8 cellular contexts compared by ENCODE assay signal in the genomic region with DNA sequence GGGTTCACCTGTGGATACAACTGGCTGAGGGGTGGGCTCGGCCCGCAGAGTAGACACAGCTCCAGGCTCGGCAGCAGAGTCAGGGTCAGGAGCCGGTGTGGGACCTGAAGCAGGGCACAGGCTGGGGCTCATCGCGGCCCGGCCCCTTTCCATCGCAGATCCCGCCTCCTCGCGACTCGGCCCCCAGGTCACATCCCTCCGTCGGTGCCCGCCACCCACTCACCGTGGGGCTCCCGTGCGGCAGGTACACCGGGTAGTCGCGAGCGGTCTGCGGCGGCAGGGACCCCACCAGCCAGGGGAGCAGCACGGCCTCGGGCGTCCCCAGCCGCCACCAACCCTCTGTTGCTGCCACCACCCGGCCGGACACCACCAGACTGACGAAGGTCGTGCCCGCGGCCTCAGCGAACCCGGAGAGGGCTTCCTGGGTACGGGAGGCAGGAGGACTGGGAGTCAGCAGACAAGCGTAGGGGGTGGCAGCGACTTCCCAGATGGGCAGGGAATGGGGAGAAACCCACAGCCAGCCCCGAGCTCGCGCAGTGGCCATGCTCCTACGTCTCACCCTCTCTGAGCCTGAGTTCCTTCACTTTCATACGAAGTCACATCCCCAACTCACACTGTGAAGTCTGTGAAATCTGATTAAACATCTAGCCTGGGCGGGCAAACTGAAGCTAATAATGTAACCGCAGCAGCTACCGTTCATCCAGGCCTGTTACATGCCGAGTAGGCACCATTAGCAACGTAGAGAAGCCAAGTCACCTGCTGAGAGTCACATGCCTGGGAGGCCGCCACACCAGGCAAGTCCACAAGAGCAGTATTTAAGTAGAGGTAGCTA. TPM values are rescaled to one million over a fixed set of nuclear protein-coding genes. Genes with fewer than 3 reads are reported as not detected.
DNase-seq lines count a peak whose midpoint lies in the region; ATAC-seq and TF ChIP-seq lines count a peak whose summit lies in the region.

No MANE protein-coding gene starts in this region.

- peak overlapping the region; percentile 86 for H3K4me2 ChIP-seq in fibroblast of lung (ENCODE audit: extremely low read depth, insufficient read depth, low read length)

- no peaks in the 10 kb centered on the region for H3K9me3 Mint-ChIP-seq in activated T-cell treated with anti-CD3 and anti-CD28 coated beads, Interleukin-2, amount 50 U/mL, for 4 hours
- no peaks in the 10 kb centered on the region for H3K9me3 Mint-ChIP-seq in naive thymus-derived CD4-positive, alpha-beta T cell

- H3K4me1 ChIP-seq in fibroblast of lung (ENCODE audit: control insufficient read depth, extremely low read depth, insufficient read depth, low read length) (peaks cover 8% of the 10 kb centered on the region), testis (peaks cover 30% of the 10 kb centered on the region)
- H3K4me1 ChIP-seq in naive thymus-derived CD4-positive, alpha-beta T cell (ENCODE audit: control insufficient read depth in 2 of 2, insufficient read depth in 2 of 2, low read length in 2 of 2), result peaks cover 11 to 16% of the 10 kb centered on the region in 2 donors

- no peaks in the 10 kb centered on the region for H4K20me1 ChIP-seq in fibroblast of lung (ENCODE audit: control insufficient read depth, extremely low read depth, insufficient read depth, low read length)

- H3K4me3 ChIP-seq in fibroblast of lung (replicated peaks in 1 of 4; ENCODE audit: control extremely low read depth in 1 of 4, insufficient read depth in 1 of 4, low read depth in 3 of 4, low read length in 4 of 4), result peak overlapping the region; percentile 59 to 73 (median 66)
- peak overlapping the region; percentile 71 for H3K4me3 ChIP-seq in naive thymus-derived CD4-positive, alpha-beta T cell (ENCODE audit: low read length)
- peak overlapping the region; percentile 59 to 68 for H3K4me3 ChIP-seq in testis

- H3K27me3 Mint-ChIP-seq in activated T-cell treated with anti-CD3 and anti-CD28 coated beads, Interleukin-2, amount 50 U/mL, for 4 hours (ENCODE audit: low read depth), result no peaks in the 10 kb centered on the region
- H3K27me3 Mint-ChIP-seq in naive thymus-derived CD4-positive, alpha-beta T cell, result no peaks in the 10 kb centered on the region

- DNase-seq in COLO668 (lab: John Stamatoyannopoulos, UW; ENCODE audit: unreplicated experiment) (peak; percentile 64), NCI-H2196 treated with DMSO at 0.1 percent for 48 hours (lab: John Stamatoyannopoulos, UW; ENCODE audit: unreplicated experiment) (peak; percentile 26), fibroblast of lung (ENCODE audit: low read depth in 2 of 2) (peak in 1 of 2 donors; percentile 19), testis (peak; percentile 72), NAMALWA (ENCODE audit: low spot score) (no peak)
- DNase-seq in activated T-cell treated with anti-CD3 and anti-CD28 coated beads, Interleukin-2, amount 50 U/mL, for 4 hours, result peak; percentile 42
- DNase-seq in naive thymus-derived CD4-positive, alpha-beta T cell, result peak in 5 of 9 donors; percentile 39 to 58 (median 49)

- CTCF ChIA-PET in naive thymus-derived CD4-positive, alpha-beta T cell (lab: Charles Lee), result no interaction called here

- ATAC-seq in activated T-cell treated with anti-CD3 and anti-CD28 coated beads, Interleukin-2, amount 50 U/mL, for 4 hours, result peak; percentile 31 to 44
- peak; percentile 34 for ATAC-seq in naive thymus-derived CD4-positive, alpha-beta T cell
- no peak for ATAC-seq in GM19455 (IDR thresholded peaks at IDR 0.05; ENCODE audit: unreplicated experiment)

- H3K27me3 ChIP-seq in fibroblast of lung (ENCODE audit: control insufficient read depth, insufficient read depth, low read length) (no peaks in the 10 kb centered on the region), testis (no peaks in the 10 kb centered on the region)
- H3K27me3 ChIP-seq in naive thymus-derived CD4-positive, alpha-beta T cell (ENCODE audit: control insufficient read depth in 2 of 2, insufficient read depth in 2 of 2, low read length in 2 of 2), result no peaks in the 10 kb centered on the region

- no peak for TF ChIP-seq CTCF in fibroblast of lung (conservative IDR thresholded peaks at IDR 0.05 in 1 of 2, IDR thresholded peaks at IDR 0.05 in 1 of 2; ENCODE audit: low read depth in 1 of 2, low read length in 2 of 2)
- no peak for TF ChIP-seq CTCF in testis (IDR thresholded peaks at IDR 0.05)

- peaks cover 3% of the 10 kb centered on the region for H3K36me3 Mint-ChIP-seq in activated T-cell treated with anti-CD3 and anti-CD28 coated beads, Interleukin-2, amount 50 U/mL, for 4 hours (ENCODE audit: insufficient read depth)
- peaks cover 0 to 9% (median 5%) of the 10 kb centered on the region in 5 donors for H3K36me3 Mint-ChIP-seq in naive thymus-derived CD4-positive, alpha-beta T cell

- H3K4me3 Mint-ChIP-seq in activated T-cell treated with anti-CD3 and anti-CD28 coated beads, Interleukin-2, amount 50 U/mL, for 4 hours, result peak overlapping the region; percentile 78
- H3K4me3 Mint-ChIP-seq in naive thymus-derived CD4-positive, alpha-beta T cell, result peak overlapping the region; percentile 86 to 96 (median 90)

- peak overlapping the region; percentile 67 for H3K9ac ChIP-seq in fibroblast of lung (ENCODE audit: insufficient read depth, low read length)

- intact Hi-C loops in naive thymus-derived CD4-positive, alpha-beta T cell (cut with micrococcal nuclease), result loop anchor here in 1 of 2 donors (1.0 to 2.0 kb wide), 2 partner anchors 8 to 167 kb away; partner anchors contain the start of gene SCAF1
- intact Hi-C loops in testis (cut with DNase I; ENCODE audit: low total_unique reads), result no loop called here

- H3K4me1 Mint-ChIP-seq in activated T-cell treated with anti-CD3 and anti-CD28 coated beads, Interleukin-2, amount 50 U/mL, for 4 hours (ENCODE audit: low read depth), result peaks cover 29% of the 10 kb centered on the region
- peaks cover 23 to 46% (median 31%) of the 10 kb centered on the region in 7 donors for H3K4me1 Mint-ChIP-seq in naive thymus-derived CD4-positive, alpha-beta T cell

- H3K36me3 ChIP-seq in fibroblast of lung (ENCODE audit: control insufficient read depth, insufficient read depth, low read length) (peaks cover 9% of the 10 kb centered on the region), testis (ENCODE audit: low read depth, missing control alignments) (no peaks in the 10 kb centered on the region)
- peaks cover 0 to 3% (median 0%) of the 10 kb centered on the region in 3 experiments for H3K36me3 ChIP-seq in naive thymus-derived CD4-positive, alpha-beta T cell (ENCODE audit: control insufficient read depth in 2 of 3, insufficient read depth in 3 of 3, low read length in 3 of 3)

- peak overlapping the region; percentile 55 for H3K27ac ChIP-seq in fibroblast of lung (ENCODE audit: insufficient read depth, low read length)
- H3K27ac ChIP-seq in naive thymus-derived CD4-positive, alpha-beta T cell (ENCODE audit: low read depth, low read length), result peak overlapping the region; percentile 73
- peak overlapping the region; percentile 71 to 88 for H3K27ac ChIP-seq in testis

- no peaks in the 10 kb centered on the region for H3K79me2 ChIP-seq in fibroblast of lung (ENCODE audit: control insufficient read depth, insufficient read depth, low read length)

- 5 to 21% methylated on average over 22 to 27 of the region's 50 CpGs for WGBS in testis, 2 donors

- no peak for TF ChIP-seq POLR2A in testis (IDR thresholded peaks at IDR 0.05)

- H3K9me3 ChIP-seq in fibroblast of lung (ENCODE audit: control insufficient read depth, insufficient read depth, low read depth, low read length) (no peaks in the 10 kb centered on the region), testis (no peaks in the 10 kb centered on the region)
- H3K9me3 ChIP-seq in naive thymus-derived CD4-positive, alpha-beta T cell (ENCODE audit: control insufficient read depth in 2 of 3, low read length in 3 of 3), result no peaks in the 10 kb centered on the region

- POLR2A ChIA-PET in naive thymus-derived CD4-positive, alpha-beta T cell (lab: Charles Lee), result interaction anchor here (0.7 to 5.2 kb wide), 7 partner anchors 9 to 92 kb away, joined by 3 to 39 read pairs (median 4); partner anchors contain the start of genes AKT1S1, MED25, PNKP and PTOV1

- H3K27ac Mint-ChIP-seq in naive thymus-derived CD4-positive, alpha-beta T cell, result peak overlapping the region; percentile 74 to 94 (median 90)

- peak overlapping the region; percentile 69 for H2AFZ ChIP-seq in fibroblast of lung (ENCODE audit: low read length)

RNA-seq across cellular contexts. Expression of gene FUZ, which starts 3.7 kb away (rescaled TPM):
- 10 to 100 TPM; 15.6 to 19.9 (median 18.5) TPM for total RNA-seq in activated T-cell treated with anti-CD3 and anti-CD28 coated beads, Interleukin-2, amount 50 U/mL, for 4 hours
- total RNA-seq in fibroblast of lung, result 32.9 and 34.3 TPM in 2 replicates
- 8.4 and 11.4 TPM in 2 replicates for polyA plus RNA-seq in fibroblast of lung
- 11.5 and 15.3 TPM in 2 replicates for polyA plus RNA-seq in fibroblast of lung (2012)
- 4.0 and 26.6 TPM in 2 replicates for polyA minus RNA-seq in fibroblast of lung (ENCODE audit: low replicate concordance)
- 10 to 100 TPM; 16.0 to 28.4 (median 26.8) TPM for total RNA-seq in naive thymus-derived CD4-positive, alpha-beta T cell
- polyA plus RNA-seq in naive thymus-derived CD4-positive, alpha-beta T cell, result 1 to 10 TPM; 3.8 to 6.3 TPM
- 100 to 1,000 TPM in 1 of 2 donors, 10 to 100 TPM in 1; 56.0 to 101 TPM for total RNA-seq in testis
- polyA plus RNA-seq in testis (ENCODE audit: insufficient read depth, low read depth, low replicate concordance), result 98.0 TPM

RNA-seq across cellular contexts. Expression of gene MED25, which starts 8.7 kb away (rescaled TPM):
- 10 to 100 TPM; 44.1 to 51.0 (median 47.2) TPM for total RNA-seq in activated T-cell treated with anti-CD3 and anti-CD28 coated beads, Interleukin-2, amount 50 U/mL, for 4 hours
- total RNA-seq in fibroblast of lung (10.0 and 11.2 TPM in 2 replicates), testis (100 to 1,000 TPM; 244 to 246 TPM)
- polyA plus RNA-seq in fibroblast of lung (20.2 and 28.6 TPM in 2 replicates), testis (ENCODE audit: insufficient read depth, low read depth, low replicate concordance) (156 TPM)
- polyA plus RNA-seq in fibroblast of lung (2012), result 24.2 and 29.5 TPM in 2 replicates
- polyA minus RNA-seq in fibroblast of lung (ENCODE audit: low replicate concordance), result 127 and 156 TPM in 2 replicates
- total RNA-seq in naive thymus-derived CD4-positive, alpha-beta T cell, result 10 to 100 TPM; 36.8 to 75.2 (median 55.4) TPM
- 10 to 100 TPM; 10.8 to 16.7 TPM for polyA plus RNA-seq in naive thymus-derived CD4-positive, alpha-beta T cell

RNA-seq across cellular contexts. Expression of gene PTOV1, which starts 41.6 kb away (rescaled TPM):
- 10 to 100 TPM; 77.8 to 86.3 (median 83.7) TPM for total RNA-seq in activated T-cell treated with anti-CD3 and anti-CD28 coated beads, Interleukin-2, amount 50 U/mL, for 4 hours
- total RNA-seq in fibroblast of lung (35.2 and 56.0 TPM in 2 replicates), testis (100 to 1,000 TPM; 257 to 260 TPM)
- polyA plus RNA-seq in fibroblast of lung (41.1 and 48.0 TPM in 2 replicates), testis (ENCODE audit: insufficient read depth, low read depth, low replicate concordance) (235 TPM)
- polyA plus RNA-seq in fibroblast of lung (2012), result 108 and 129 TPM in 2 replicates
- 108 and 136 TPM in 2 replicates for polyA minus RNA-seq in fibroblast of lung (ENCODE audit: low replicate concordance)
- 100 to 1,000 TPM in 4 of 5 experiments, 10 to 100 TPM in 1; 92.8 to 170 (median 160) TPM for total RNA-seq in naive thymus-derived CD4-positive, alpha-beta T cell
- 10 to 100 TPM; 49.0 to 68.6 TPM for polyA plus RNA-seq in naive thymus-derived CD4-positive, alpha-beta T cell

RNA-seq across cellular contexts. Expression of gene AP2A1, which starts 42.6 kb away (rescaled TPM):
- 10 to 100 TPM; 63.6 to 73.6 (median 71.5) TPM for total RNA-seq in activated T-cell treated with anti-CD3 and anti-CD28 coated beads, Interleukin-2, amount 50 U/mL, for 4 hours
- 53.4 and 95.0 TPM in 2 replicates for total RNA-seq in fibroblast of lung
- 64.2 and 75.9 TPM in 2 replicates for polyA plus RNA-seq in fibroblast of lung
- polyA plus RNA-seq in fibroblast of lung (2012), result 102 and 127 TPM in 2 replicates
- polyA minus RNA-seq in fibroblast of lung (ENCODE audit: low replicate concordance), result 174 and 193 TPM in 2 replicates
- 10 to 100 TPM; 38.2 to 83.3 (median 56.7) TPM for total RNA-seq in naive thymus-derived CD4-positive, alpha-beta T cell
- polyA plus RNA-seq in naive thymus-derived CD4-positive, alpha-beta T cell, result 1 to 10 TPM; 3.8 to 8.3 TPM
- 100 to 1,000 TPM; 301 to 358 TPM for total RNA-seq in testis
- 226 TPM for polyA plus RNA-seq in testis (ENCODE audit: insufficient read depth, low read depth, low replicate concordance)

RNA-seq across cellular contexts. Expression of gene TSKS, which starts 46.3 kb away (rescaled TPM):
- total RNA-seq in activated T-cell treated with anti-CD3 and anti-CD28 coated beads, Interleukin-2, amount 50 U/mL, for 4 hours, result 1 to 10 TPM in 1 of 3 donors, under 1 TPM in 1, not detected in 1; 0.40 to 1.2 TPM
- total RNA-seq in fibroblast of lung (0.26 TPM in 1 of 2 replicates, not detected in the other), testis (100 to 1,000 TPM in 1 of 2 donors, 10 to 100 TPM in 1; 65.3 to 101 TPM)
- polyA plus RNA-seq in fibroblast of lung (0.07 TPM in 1 of 2 replicates, not detected in the other), testis (ENCODE audit: insufficient read depth, low read depth, low replicate concordance) (137 TPM)
- 0.14 TPM in 1 of 2 replicates, not detected in the other for polyA plus RNA-seq in fibroblast of lung (2012)
- not detected in 2 replicates for polyA minus RNA-seq in fibroblast of lung (ENCODE audit: low replicate concordance)
- 1 to 10 TPM; 1.4 to 3.6 (median 2.8) TPM for total RNA-seq in naive thymus-derived CD4-positive, alpha-beta T cell
- 1 to 10 TPM in 1 of 2 donors, under 1 TPM in 1; 0.51 to 1.1 TPM for polyA plus RNA-seq in naive thymus-derived CD4-positive, alpha-beta T cell
